In genomic region chr16:740764-741505, GRCh38 we compare ENCODE assay signal across 8 cellular contexts. TPM values are rescaled to one million over a fixed set of nuclear protein-coding genes. Genes with fewer than 3 reads are reported as not detected.
DNase-seq lines count a peak whose midpoint lies in the region; ATAC-seq and TF ChIP-seq lines count a peak whose summit lies in the region.

Gene CIAO3 (minus strand): TSS chr16:740997. CDS start chr16:740985, 12 bp downstream.

- H3K4me3 ChIP-seq in AG09309 (ENCODE audit: control insufficient read depth, low read depth, low read length) (peak within 1 kb of the TSS; percentile 66), colonic mucosa (peak within 1 kb of the TSS; percentile 83)

- H3K4me1 ChIP-seq in colonic mucosa, result peaks cover 6% of the 10 kb centered on the region

- ATAC-seq in HG03196 (IDR thresholded peaks at IDR 0.05; ENCODE audit: unreplicated experiment), result peak; percentile 71
- peak; percentile 95 for ATAC-seq in left lobe of liver

- peak; percentile 56 for DNase-seq in AG09309 (ENCODE audit: low read depth)
- DNase-seq in NCI-H524 (lab: John Stamatoyannopoulos, UW), result peak; percentile 65 to 86
- DNase-seq in activated CD4-positive, alpha-beta T cell treated with anti-CD3 and anti-CD28 coated beads for 48 hours, result peak; percentile 95
- DNase-seq in colonic mucosa, result peak; percentile 89
- DNase-seq in left lobe of liver (ENCODE audit: low spot score), result peak; percentile 91
- DNase-seq in stimulated activated CD4-positive, alpha-beta T cell treated with anti-CD3 and anti-CD28 coated beads, Interleukin-2, amount 100 ng/mL, for 4 hours (ENCODE audit: low read depth), result peak; percentile 86

- intact Hi-C loops in colonic mucosa (cut with DNase I), result no loop called here

- TF ChIP-seq CTCF in AG09309 (IDR thresholded peaks at IDR 0.05; ENCODE audit: control insufficient read depth, insufficient read depth, low read depth, low read length, missing control alignments), result peak; percentile 63
- TF ChIP-seq CTCF in colonic mucosa (IDR thresholded peaks at IDR 0.05), result peak; percentile 97

- H3K9ac ChIP-seq in colonic mucosa (ENCODE audit: low read depth in 2 of 2, low read length in 2 of 2), result peak within 1 kb of the TSS; percentile 84 to 95

- TF ChIP-seq POLR2A in GM18951 (IDR thresholded peaks at IDR 0.05; ENCODE audit: extremely low read depth, insufficient read depth, insufficient read length), result peak; percentile 86

- in situ Hi-C loops in GM18951 (cut with MboI; ENCODE audit: low sequenced_read_pairs, unreplicated experiment), result no loop called here

- H3K36me3 ChIP-seq in colonic mucosa, result no peaks in the 10 kb centered on the region

- peak within 1 kb of the TSS; percentile 60 for H3K27ac ChIP-seq in colonic mucosa

- H3K27me3 ChIP-seq in colonic mucosa, result no peaks in the 10 kb centered on the region

- no peaks in the 10 kb centered on the region for H3K9me3 ChIP-seq in colonic mucosa

RNA-seq across cellular contexts. Expression of gene CIAO3, which starts in this region (rescaled TPM):
- total RNA-seq in colonic mucosa (10 to 100 TPM; 29.2 to 62.1 TPM), left lobe of liver (18.3 TPM)

Comparison
In these comparisons a context has a peak if more than half of its experiments do, and no peak if none do; other contexts are left out.
1. Peak in every context shown above with its lines: DNase-seq, ATAC-seq, H3K4me3 ChIP-seq and H3K27ac ChIP-seq.